In the genomic region with DNA sequence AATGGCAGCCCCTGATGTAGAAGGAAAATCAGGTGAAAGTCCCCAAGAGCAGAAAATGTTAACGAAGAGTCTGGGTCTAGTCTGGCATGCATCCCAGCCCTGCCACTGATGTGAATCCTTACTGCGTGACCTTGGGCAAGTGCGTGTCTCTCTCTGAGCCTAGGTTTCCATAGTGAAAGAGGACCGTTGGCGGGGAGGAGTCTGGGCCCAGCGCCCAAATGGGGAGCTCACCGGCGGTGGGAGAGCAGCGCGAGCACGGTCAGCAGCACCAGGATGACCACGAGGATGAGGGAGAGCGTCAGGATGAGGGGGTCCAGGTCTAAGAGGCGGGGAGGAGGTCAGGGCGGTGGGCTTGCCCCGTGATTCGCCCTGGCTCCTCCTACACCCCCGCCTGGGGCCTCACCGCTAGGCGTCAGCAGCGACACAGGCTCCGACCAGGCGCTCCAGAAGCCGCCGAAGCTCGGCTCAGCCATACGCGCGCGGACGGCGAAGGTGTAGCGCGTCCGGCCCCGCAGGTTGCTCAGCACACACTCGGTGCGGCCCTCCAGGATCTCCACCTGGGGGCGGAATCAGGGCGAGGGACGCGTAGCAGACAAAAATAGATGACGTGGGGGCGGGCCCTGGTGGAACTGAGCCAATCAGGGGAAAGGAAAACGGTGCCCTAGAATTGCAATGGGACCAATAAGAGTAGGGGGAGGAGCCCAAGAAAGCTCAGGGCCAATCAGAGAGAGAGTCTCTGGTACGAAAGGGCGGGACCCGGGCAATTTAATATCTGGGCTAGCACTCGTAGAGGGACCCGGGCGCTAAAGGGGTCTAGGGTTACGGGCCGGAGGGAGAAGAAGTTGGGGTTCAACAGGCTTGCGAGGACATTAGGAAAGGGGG, we compare ENCODE assay signal across 8 cellular contexts. TPM values are rescaled to one million over a fixed set of nuclear protein-coding genes. Genes with fewer than 3 reads are reported as not detected.
DNase-seq lines count a peak whose midpoint lies in the region; ATAC-seq and TF ChIP-seq lines count a peak whose summit lies in the region.

No MANE protein-coding gene starts in this region.

- peak overlapping the region; percentile 89 to 90 for H3K27ac Mint-ChIP-seq in natural killer cell treated with Interleukin-12 subunit alpha and Interleukin-12 subunit beta and Interleukin-15 and Interleukin-18, amount 100 ng/mL, for 72 hours

- peaks cover 5% of the 10 kb centered on the region for H3K36me3 Mint-ChIP-seq in natural killer cell treated with Interleukin-12 subunit alpha and Interleukin-12 subunit beta and Interleukin-15 and Interleukin-18, amount 100 ng/mL, for 72 hours

- TF ChIP-seq CTCF in fibroblast of mammary gland (conservative IDR thresholded peaks at IDR 0.05; ENCODE audit: control insufficient read depth, insufficient read depth, low read depth, low read length), result peak; percentile 49

- H3K4me1 Mint-ChIP-seq in natural killer cell treated with Interleukin-12 subunit alpha and Interleukin-12 subunit beta and Interleukin-15 and Interleukin-18, amount 100 ng/mL, for 72 hours (ENCODE audit: low read depth in 2 of 2), result peaks cover 28 to 33% of the 10 kb centered on the region in 2 donors

- DNase-seq in DMS114 treated with DMSO at 0.1 percent for 48 hours (lab: John Stamatoyannopoulos, UW; ENCODE audit: unreplicated experiment), result peak; percentile 91
- peak; percentile 97 for DNase-seq in HuH-7 (ENCODE audit: low spot score)
- DNase-seq in RKO (ENCODE audit: low spot score), result peak; percentile 98
- peak; percentile 92 to 94 for DNase-seq in activated T-helper 1 cell treated with anti-CD3 and anti-CD28 coated beads, Interleukin-2, amount 50 U/mL, for 16 hours (ENCODE audit: low read depth in 1 of 2, low spot score in 1 of 2)
- peak; percentile 93 for DNase-seq in fibroblast of mammary gland (ENCODE audit: low read depth)
- peak; percentile 96 for DNase-seq in natural killer cell treated with Interleukin-12 subunit alpha and Interleukin-12 subunit beta and Interleukin-15 and Interleukin-18, amount 100 ng/mL, for 72 hours (ENCODE audit: low spot score)
- DNase-seq in stimulated activated naive CD4-positive, alpha-beta T cell treated with Interleukin-2 at 50 U/mL for 16 hours (lab: John Stamatoyannopoulos, UW), result peak; percentile 97

- H3K27me3 Mint-ChIP-seq in natural killer cell treated with Interleukin-12 subunit alpha and Interleukin-12 subunit beta and Interleukin-15 and Interleukin-18, amount 100 ng/mL, for 72 hours, result no peaks in the 10 kb centered on the region

- ATAC-seq in GM21526 (IDR thresholded peaks at IDR 0.05; ENCODE audit: low FRiP score, unreplicated experiment), result peak; percentile 63
- ATAC-seq in natural killer cell treated with Interleukin-12 subunit alpha and Interleukin-12 subunit beta and Interleukin-15 and Interleukin-18, amount 100 ng/mL, for 72 hours, result peak; percentile 91 to 93

- peak overlapping the region; percentile 74 for H3K4me3 ChIP-seq in fibroblast of mammary gland (ENCODE audit: control insufficient read depth, low read depth, low read length)

- H3K9me3 Mint-ChIP-seq in natural killer cell treated with Interleukin-12 subunit alpha and Interleukin-12 subunit beta and Interleukin-15 and Interleukin-18, amount 100 ng/mL, for 72 hours, result no peaks in the 10 kb centered on the region

- H3K4me3 Mint-ChIP-seq in natural killer cell treated with Interleukin-12 subunit alpha and Interleukin-12 subunit beta and Interleukin-15 and Interleukin-18, amount 100 ng/mL, for 72 hours, result peak overlapping the region; percentile 92

RNA-seq across cellular contexts. Expression of a gene that starts 3.2 kb away (rescaled TPM):
- total RNA-seq in natural killer cell treated with Interleukin-12 subunit alpha and Interleukin-12 subunit beta and Interleukin-15 and Interleukin-18, amount 100 ng/mL, for 72 hours, result 1 to 10 TPM; 3.0 to 5.1 TPM

RNA-seq across cellular contexts. Expression of a gene that starts 6.4 kb away (rescaled TPM):
- 1 to 10 TPM; 1.6 to 3.0 TPM for total RNA-seq in natural killer cell treated with Interleukin-12 subunit alpha and Interleukin-12 subunit beta and Interleukin-15 and Interleukin-18, amount 100 ng/mL, for 72 hours

RNA-seq across cellular contexts. Expression of a gene that starts 25.7 kb away (rescaled TPM):
- total RNA-seq in natural killer cell treated with Interleukin-12 subunit alpha and Interleukin-12 subunit beta and Interleukin-15 and Interleukin-18, amount 100 ng/mL, for 72 hours, result 10 to 100 TPM in 1 of 2 donors, 1 to 10 TPM in 1; 9.4 to 11.3 TPM

RNA-seq across cellular contexts. Expression of a gene that starts 34.6 kb away (rescaled TPM):
- 10 to 100 TPM; 26.5 to 37.8 TPM for total RNA-seq in natural killer cell treated with Interleukin-12 subunit alpha and Interleukin-12 subunit beta and Interleukin-15 and Interleukin-18, amount 100 ng/mL, for 72 hours

RNA-seq across cellular contexts. Expression of a gene that starts 34.8 kb away (rescaled TPM):
- total RNA-seq in natural killer cell treated with Interleukin-12 subunit alpha and Interleukin-12 subunit beta and Interleukin-15 and Interleukin-18, amount 100 ng/mL, for 72 hours, result 10 to 100 TPM; 35.8 to 54.3 TPM

Comparison
In these comparisons a context has a peak if more than half of its experiments do, and no peak if none do; other contexts are left out.
1. Peak in every context shown above with its lines: DNase-seq, ATAC-seq and H3K4me3 ChIP-seq.